27 cellular contexts compared by ENCODE assay signal in the genomic region with DNA sequence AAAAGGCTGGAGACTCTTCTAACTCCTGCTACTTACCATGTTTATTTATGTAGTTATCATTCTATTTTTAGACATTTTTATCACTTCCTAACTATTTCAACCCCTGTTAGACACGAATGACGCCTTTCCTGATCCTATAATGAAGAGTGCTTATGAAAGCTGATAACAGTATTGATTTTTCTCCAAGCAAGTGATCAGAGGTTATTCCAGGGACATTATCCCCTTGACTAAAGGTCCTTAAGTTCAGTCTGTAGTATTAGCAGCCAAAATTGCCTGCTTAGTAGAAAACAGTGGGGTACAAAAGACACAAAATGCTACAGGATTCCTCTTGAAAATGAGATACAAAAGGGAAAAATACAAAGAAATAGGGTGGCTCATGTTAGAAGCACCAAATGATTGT.
"Had no signal": no experiment of that assay in that cellular context is flagged by ENCODE, and none has a peak within 500 bp of the region (broad histone marks: within the 10 kb centered on the region; RNA-seq: fewer than 3 reads in every experiment).

No MANE protein-coding gene starts in this region.

- H3K4me1 ChIP-seq: ascending aorta, breast epithelium, colonic mucosa, esophagus squamous epithelium, gastroesophageal sphincter had no signal

- H3K36me3 ChIP-seq: ascending aorta, breast epithelium, cardiac muscle cell, colonic mucosa, esophagus squamous epithelium, gastroesophageal sphincter had no signal

- H3K9me3 ChIP-seq: ascending aorta, breast epithelium, colonic mucosa, esophagus squamous epithelium, gastroesophageal sphincter had no signal

- ATAC-seq: activated CD4-positive, alpha-beta T cell treated with anti-CD3 and anti-CD28 coated beads for 36 hours; activated naive CD4-positive, alpha-beta T cell treated with anti-CD3 and anti-CD28 coated beads, Interleukin-2, amount 50 U/mL, for 72 hours; activated T-cell treated with anti-CD3 and anti-CD28 coated beads, Interleukin-2, amount 50 U/mL, for 72 hours; gastroesophageal sphincter had no signal

- H3K4me3 ChIP-seq: ascending aorta, breast epithelium, cardiac muscle cell, colonic mucosa, esophagus squamous epithelium, gastroesophageal sphincter had no signal

- H3K27ac ChIP-seq: ascending aorta, breast epithelium, cardiac muscle cell, colonic mucosa, epithelial cell of prostate, esophagus squamous epithelium, gastroesophageal sphincter had no signal

- H3K27me3 ChIP-seq: ascending aorta, breast epithelium, cardiac muscle cell, colonic mucosa, esophagus squamous epithelium, gastroesophageal sphincter had no signal

- DNase-seq: activated CD4-positive, alpha-beta memory T cell treated with anti-CD3 and anti-CD28 coated beads, Interleukin-2, amount 10 ng/mL, durations not matched to agents 7 days and 5 days; activated CD4-positive, alpha-beta T cell treated with anti-CD3 and anti-CD28 coated beads for 36 hours; activated CD4-positive, alpha-beta T cell treated with anti-CD3 and anti-CD28 coated beads, Interleukin-2, amount 10 ng/mL, durations not matched to agents 24 days and 14 days; activated CD4-positive, alpha-beta T cell treated with anti-CD3 and anti-CD28 coated beads, Interleukin-2, amount 50 U/mL, for 4 hours; activated CD4-positive, CD25-positive, alpha-beta regulatory T cell; activated CD4-positive, CD25-positive, alpha-beta regulatory T cell treated with anti-CD3 and anti-CD28 coated beads, Interleukin-2, amount 50 U/mL, for 72 hours; activated CD8-positive, alpha-beta memory T cell treated with anti-CD3 and anti-CD28 coated beads, Interleukin-2, amount 50 U/mL, for 48 hours; activated gamma-delta T cell; activated naive CD4-positive, alpha-beta T cell; activated naive CD4-positive, alpha-beta T cell treated with anti-CD3 and anti-CD28 coated beads, Interleukin-2, amount 10 ng/mL, durations not matched to agents 7 days and 5 days; activated naive CD8-positive, alpha-beta T cell treated with anti-CD3 and anti-CD28 coated beads, Interleukin-2, amount 10 ng/mL, durations not matched to agents 7 days and 5 days; activated T-cell treated with anti-CD3 and anti-CD28 coated beads for 4 hours; activated T-cell treated with anti-CD3 and anti-CD28 coated beads, Interleukin-2, amount 50 U/mL, for 24 hours; activated T-cell treated with anti-CD3 and anti-CD28 coated beads, Interleukin-2, amount 50 U/mL, for 72 hours; central memory CD4-positive, alpha-beta T cell; cerebellar nuclear complex; colonic mucosa; effector CD8-positive, alpha-beta T cell; esophagus squamous epithelium; foreskin melanocyte; T-helper 2 cell had no signal
